6 cellular contexts compared by ENCODE assay signal in the genomic region with DNA sequence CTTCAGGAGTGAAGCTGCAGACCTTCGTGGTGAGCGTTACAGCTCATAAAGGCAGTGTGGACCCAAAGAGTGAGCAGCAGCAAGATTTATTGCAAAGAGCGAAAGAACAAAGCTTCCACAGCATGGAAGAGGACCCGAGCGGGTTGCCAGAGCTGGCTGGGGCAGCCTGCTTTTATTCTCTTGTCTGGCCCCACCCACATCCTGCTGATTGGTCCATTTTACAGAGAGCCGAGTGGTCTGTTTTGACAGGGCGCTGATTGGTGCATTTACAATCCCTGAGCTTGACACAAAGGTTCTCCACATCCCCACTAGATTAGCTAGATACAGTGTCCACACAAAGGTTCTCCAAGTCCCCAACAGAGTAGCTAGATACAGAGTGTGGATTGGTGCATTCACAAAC. TPM values are rescaled to one million over a fixed set of nuclear protein-coding genes. Genes with fewer than 3 reads are reported as not detected.
DNase-seq lines count a peak whose midpoint lies in the region; FAIRE-seq and TF ChIP-seq lines count a peak whose summit lies in the region.
"Not testable (repeated sequence)": the region's sequence is repeated elsewhere in the genome, so short reads cannot be mapped to it uniquely, and the experiment has no call there.

No MANE protein-coding gene starts in this region.

- not testable (repeated sequence) for TF ChIP-seq POLR2A in testis (IDR thresholded peaks at IDR 0.05)

- dilution Hi-C loops in mammary epithelial cell (cut with HindIII; ENCODE audit: low sequenced_read_pairs); keratinocyte (cut with MboI; ENCODE audit: extremely low pct_ligation_motif_present, low sequenced_read_pairs): not testable (repeated sequence)

- H3K36me3 Mint-ChIP-seq in nephron progenitor cell (ENCODE audit: low read depth) = peaks cover 36% of the 10 kb centered on the region

- H3K9me3 ChIP-seq in GM23248 (ENCODE audit: low read depth); mammary epithelial cell (replicated peaks; ENCODE audit: insufficient read depth, low read length); keratinocyte (ENCODE audit: control insufficient read depth, low read depth, low read length); testis: not testable (repeated sequence)

- in situ Hi-C loops in GM23248 (cut with MboI); mammary epithelial cell (cut with MboI; ENCODE audit: low sequenced_read_pairs in 2 of 2): not testable (repeated sequence)

- H2AFZ ChIP-seq in GM23248 = not testable (repeated sequence)
- peak overlapping the region; percentile 78 for H2AFZ ChIP-seq in mammary epithelial cell (ENCODE audit: low read depth, low read length)
- peak overlapping the region; percentile 56 for H2AFZ ChIP-seq in keratinocyte (ENCODE audit: control insufficient read depth, low read length)

- not testable (repeated sequence) for DNase-seq in GM23248; mammary epithelial cell; keratinocyte (ENCODE audit: low read depth, low spot score); nephron progenitor cell
- DNase-seq in T1000 (lab: John Stamatoyannopoulos, UW) (peak; percentile 70), testis (peak; percentile 33)

- H3K79me2 ChIP-seq in GM23248 (ENCODE audit: insufficient read depth); mammary epithelial cell (ENCODE audit: insufficient read depth, low read length); keratinocyte (ENCODE audit: control insufficient read depth, insufficient read depth, low read length): not testable (repeated sequence)

- not testable (repeated sequence) for H3K9me2 ChIP-seq in GM23248 (ENCODE audit: insufficient read depth)

- not testable (repeated sequence) for H3K4me2 ChIP-seq in GM23248 (ENCODE audit: unreplicated experiment)
- peak overlapping the region; percentile 48 for H3K4me2 ChIP-seq in mammary epithelial cell (ENCODE audit: insufficient read depth, low read depth, low read length)
- peak overlapping the region; percentile 58 for H3K4me2 ChIP-seq in keratinocyte (ENCODE audit: control insufficient read depth, extremely low read depth, insufficient read depth, low read depth, low read length)

- H3K4me3 ChIP-seq in GM23248 = not testable (repeated sequence)
- H3K4me3 ChIP-seq in mammary epithelial cell (replicated peaks in 1 of 3; ENCODE audit: insufficient read depth in 1 of 3, low read depth in 2 of 3, low read length in 3 of 3) = peak overlapping the region in 1 of 3 experiments; percentile 15
- peak overlapping the region in 1 of 3 experiments; percentile 37 for H3K4me3 ChIP-seq in keratinocyte (ENCODE audit: control insufficient read depth in 2 of 3, extremely low read depth in 1 of 3, insufficient read depth in 2 of 3, low read depth in 1 of 3, low read length in 3 of 3)
- H3K4me3 ChIP-seq in testis = peak overlapping the region in 1 of 2 donors; percentile 39

- not testable (repeated sequence) for H3F3A ChIP-seq in GM23248 (ENCODE audit: insufficient read depth)

- H3K27ac ChIP-seq in GM23248 (peak overlapping the region; percentile 35; the same call in 1 of the 2 replicates), mammary epithelial cell (ENCODE audit: insufficient read depth, low read depth, low read length) (peak overlapping the region; percentile 47), keratinocyte (ENCODE audit: control insufficient read depth, insufficient read depth, low read length) (peak overlapping the region; percentile 55)
- not testable (repeated sequence) for H3K27ac ChIP-seq in testis

- H3K4me3 Mint-ChIP-seq in nephron progenitor cell = not testable (repeated sequence)

- H3K4me1 ChIP-seq in GM23248 (ENCODE audit: insufficient read depth); mammary epithelial cell (ENCODE audit: insufficient read depth, low read length); keratinocyte (ENCODE audit: control insufficient read depth, extremely low read depth, insufficient read depth, low read length); testis: not testable (repeated sequence)

- not testable (repeated sequence) for H3K27me3 ChIP-seq in GM23248 (replicated peaks; ENCODE audit: insufficient read depth); mammary epithelial cell (ENCODE audit: insufficient read depth, low read length); keratinocyte (ENCODE audit: control insufficient read depth, extremely low read depth, insufficient read depth, low read length); testis

- peak overlapping the region; percentile 98 for H3K27ac Mint-ChIP-seq in nephron progenitor cell

- H3K36me3 ChIP-seq in GM23248 (ENCODE audit: low read depth); mammary epithelial cell (ENCODE audit: insufficient read depth, low read length); keratinocyte (ENCODE audit: control insufficient read depth in 2 of 2, extremely low read depth in 1 of 2, insufficient read depth in 2 of 2, low read length in 2 of 2); testis (ENCODE audit: low read depth, missing control alignments): not testable (repeated sequence)

- intact Hi-C loops in mammary epithelial cell (cut with micrococcal nuclease); testis (cut with DNase I; ENCODE audit: low total_unique reads): not testable (repeated sequence)

- WGBS in GM23248 (ENCODE audit: low coverage in 1 of 2, low lambda C conversion rate in 2 of 2, missing lambda C conversion rate in 2 of 2), 2 experiments = 77 to 82% methylated on average over 7 of the region's 7 CpGs
- 62% methylated on average over 7 of the region's 7 CpGs for WGBS in mammary epithelial cell (ENCODE audit: low coverage, missing lambda C conversion rate)
- WGBS in testis, 2 donors = 77 to 83% methylated on average over 7 of the region's 7 CpGs

- not testable (repeated sequence) for TF ChIP-seq CTCF in mammary epithelial cell (conservative IDR thresholded peaks at IDR 0.05 in 1 of 2, IDR thresholded peaks at IDR 0.05 in 1 of 2; ENCODE audit: extremely low read depth in 1 of 2, insufficient read depth in 1 of 2, low read depth in 1 of 2, low read length in 2 of 2); keratinocyte (optimal IDR thresholded peaks at IDR 0.05 in 1 of 3, IDR thresholded peaks at IDR 0.05 in 1 of 3, conservative IDR thresholded peaks at IDR 0.05 in 1 of 3; ENCODE audit: extremely low read depth in 1 of 3, insufficient read depth in 2 of 3, low read length in 3 of 3); nephron progenitor cell (IDR thresholded peaks at IDR 0.05); testis (IDR thresholded peaks at IDR 0.05)

- not testable (repeated sequence) for H3K4me1 Mint-ChIP-seq in nephron progenitor cell

- H4K20me1 ChIP-seq in GM23248 (ENCODE audit: insufficient read depth); mammary epithelial cell (ENCODE audit: insufficient read depth, low read length); keratinocyte (ENCODE audit: control insufficient read depth, extremely low read depth, insufficient read depth, low read length): not testable (repeated sequence)

- CTCF ChIA-PET in mammary epithelial cell (lab: Charles Lee; ENCODE audit: low non-redundant PET) = not testable (repeated sequence)

- H3K9me3 Mint-ChIP-seq in nephron progenitor cell = not testable (repeated sequence)

- BruUV-seq in mammary epithelial cell (replicated peaks; lab: Mats Ljungman, UMichigan) = not testable (repeated sequence)

- not testable (repeated sequence) for H3K9me1 ChIP-seq in keratinocyte (ENCODE audit: control insufficient read depth, extremely low read depth, insufficient read depth, low read length)

- not testable (repeated sequence) for FAIRE-seq in keratinocyte (lab: Jason Lieb, UNC)

- H3K27me3 Mint-ChIP-seq in nephron progenitor cell (ENCODE audit: low read depth, poor library complexity) = not testable (repeated sequence)

- not testable (repeated sequence) for H3K9ac ChIP-seq in GM23248; mammary epithelial cell (ENCODE audit: insufficient read depth, low read length)
- peak overlapping the region; percentile 50 for H3K9ac ChIP-seq in keratinocyte (ENCODE audit: control insufficient read depth, extremely low read depth, insufficient read depth, low read length)

RNA-seq across cellular contexts. Expression of gene TRIOBP, which starts 20.4 kb away (rescaled TPM):
- 127 and 135 TPM in 2 replicates for total RNA-seq in GM23248 (2014; rRNA removed; shearing (Covaris generic))
- polyA plus RNA-seq in GM23248 (2016; fragmentation: Nextera tagmentation; extraction: Ambion mirVana) = 123 and 130 TPM in 2 replicates
- 100 to 1,000 TPM; 117 to 138 TPM for total RNA-seq in mammary epithelial cell
- polyA plus RNA-seq in mammary epithelial cell = 34.2 TPM
- polyA minus RNA-seq in mammary epithelial cell = 75.7 TPM
- polyA plus RNA-seq in keratinocyte = 13.9 to 24.8 TPM (median 22.2 TPM) in 3 replicates
- 13.4 TPM for polyA plus RNA-seq in keratinocyte (2011; ENCODE audit: low read depth)
- 26.8 and 39.1 TPM in 2 replicates for polyA plus RNA-seq in keratinocyte (2011; cell fraction: cytosol; rRNA removed)
- polyA plus RNA-seq in keratinocyte (2011; cell fraction: nucleus; rRNA removed) = 30.6 and 44.1 TPM in 2 replicates
- polyA plus RNA-seq in keratinocyte (2012; ENCODE audit: low replicate concordance) = 15.5 and 38.7 TPM in 2 replicates
- polyA minus RNA-seq in keratinocyte = 50.2 to 63.3 TPM (median 53.9 TPM) in 3 replicates
- polyA minus RNA-seq in keratinocyte (2011; cell fraction: cytosol; rRNA and poly(A)+ RNA removed) = 34.1 TPM
- 32.4 and 33.1 TPM in 2 replicates for polyA minus RNA-seq in keratinocyte (2011; cell fraction: nucleus; rRNA and poly(A)+ RNA removed)
- 10 to 100 TPM; 74.0 to 80.2 TPM for total RNA-seq in testis
- 52.9 TPM for polyA plus RNA-seq in testis (ENCODE audit: insufficient read depth, low read depth, low replicate concordance)

RNA-seq across cellular contexts. Expression of gene NOL12, which starts 31.1 kb away (rescaled TPM):
- total RNA-seq in GM23248 (2014; rRNA removed; shearing (Covaris generic)) = 4.9 and 19.1 TPM in 2 replicates
- polyA plus RNA-seq in GM23248 (2016; fragmentation: Nextera tagmentation; extraction: Ambion mirVana) (24.9 and 25.1 TPM in 2 replicates), mammary epithelial cell (21.2 TPM), keratinocyte (22.1 to 23.8 TPM (median 22.1 TPM) in 3 replicates), testis (ENCODE audit: insufficient read depth, low read depth, low replicate concordance) (76.2 TPM)
- total RNA-seq in mammary epithelial cell (10 to 100 TPM in 1 of 2 donors, 1 to 10 TPM in 1; 8.0 to 32.4 TPM), testis (10 to 100 TPM; 46.6 to 51.2 TPM)
- polyA minus RNA-seq in mammary epithelial cell (11.9 TPM), keratinocyte (7.2 to 17.4 TPM (median 8.1 TPM) in 3 replicates)
- 6.3 TPM for polyA plus RNA-seq in keratinocyte (2011; ENCODE audit: low read depth)
- 10.5 and 18.7 TPM in 2 replicates for polyA plus RNA-seq in keratinocyte (2011; cell fraction: cytosol; rRNA removed)
- polyA plus RNA-seq in keratinocyte (2011; cell fraction: nucleus; rRNA removed) = 29.4 and 31.4 TPM in 2 replicates
- polyA plus RNA-seq in keratinocyte (2012; ENCODE audit: low replicate concordance) = 15.8 and 26.6 TPM in 2 replicates
- polyA minus RNA-seq in keratinocyte (2011; cell fraction: cytosol; rRNA and poly(A)+ RNA removed) = 16.7 TPM
- 4.9 and 7.0 TPM in 2 replicates for polyA minus RNA-seq in keratinocyte (2011; cell fraction: nucleus; rRNA and poly(A)+ RNA removed)

RNA-seq across cellular contexts. Expression of gene LGALS1, which starts 41.8 kb away (rescaled TPM):
- total RNA-seq in GM23248 (2014; rRNA removed; shearing (Covaris generic)) = 5,290 and 7,830 TPM in 2 replicates
- polyA plus RNA-seq in GM23248 (2016; fragmentation: Nextera tagmentation; extraction: Ambion mirVana) (6,727 and 6,984 TPM in 2 replicates), mammary epithelial cell (6,743 TPM), keratinocyte (1,629 to 5,918 TPM (median 2,086 TPM) in 3 replicates), testis (ENCODE audit: insufficient read depth, low read depth, low replicate concordance) (681 TPM)
- total RNA-seq in mammary epithelial cell (1,000 to 10,000 TPM; 2,888 to 3,171 TPM), testis (100 to 1,000 TPM; 466 to 960 TPM)
- polyA minus RNA-seq in mammary epithelial cell (4,799 TPM), keratinocyte (1,852 to 4,357 TPM (median 3,828 TPM) in 3 replicates)
- polyA plus RNA-seq in keratinocyte (2011; ENCODE audit: low read depth) = 32.5 TPM
- polyA plus RNA-seq in keratinocyte (2011; cell fraction: cytosol; rRNA removed) = 1,190 and 2,669 TPM in 2 replicates
- polyA plus RNA-seq in keratinocyte (2011; cell fraction: nucleus; rRNA removed) = 846 and 991 TPM in 2 replicates
- 158 and 3,159 TPM in 2 replicates for polyA plus RNA-seq in keratinocyte (2012; ENCODE audit: low replicate concordance)
- 1,483 TPM for polyA minus RNA-seq in keratinocyte (2011; cell fraction: cytosol; rRNA and poly(A)+ RNA removed)
- 326 and 338 TPM in 2 replicates for polyA minus RNA-seq in keratinocyte (2011; cell fraction: nucleus; rRNA and poly(A)+ RNA removed)

RNA-seq across cellular contexts. Expression of gene PDXP, which starts 58.7 kb away (rescaled TPM):
- total RNA-seq in GM23248 (2014; rRNA removed; shearing (Covaris generic)) = 17.5 and 17.7 TPM in 2 replicates
- polyA plus RNA-seq in GM23248 (2016; fragmentation: Nextera tagmentation; extraction: Ambion mirVana) (1.9 and 2.1 TPM in 2 replicates), mammary epithelial cell (19.4 TPM), keratinocyte (4.6 to 6.3 TPM (median 5.2 TPM) in 3 replicates), testis (ENCODE audit: insufficient read depth, low read depth, low replicate concordance) (51.9 TPM)
- total RNA-seq in mammary epithelial cell (1 to 10 TPM; 5.8 to 6.9 TPM), testis (100 to 1,000 TPM in 1 of 2 donors, 10 to 100 TPM in 1; 95.7 to 117 TPM)
- polyA minus RNA-seq in mammary epithelial cell (10.4 TPM), keratinocyte (0.33 to 1.9 TPM (median 1.4 TPM) in 3 replicates)
- polyA plus RNA-seq in keratinocyte (2011; ENCODE audit: low read depth) = 0.64 TPM
- 4.0 and 5.5 TPM in 2 replicates for polyA plus RNA-seq in keratinocyte (2011; cell fraction: cytosol; rRNA removed)
- polyA plus RNA-seq in keratinocyte (2011; cell fraction: nucleus; rRNA removed) = 1.2 and 2.5 TPM in 2 replicates
- 2.8 and 3.1 TPM in 2 replicates for polyA plus RNA-seq in keratinocyte (2012; ENCODE audit: low replicate concordance)
- polyA minus RNA-seq in keratinocyte (2011; cell fraction: cytosol; rRNA and poly(A)+ RNA removed) = 6.7 TPM
- polyA minus RNA-seq in keratinocyte (2011; cell fraction: nucleus; rRNA and poly(A)+ RNA removed) = 0.95 and 1.4 TPM in 2 replicates
